ENCODE assay signal across 9 cellular contexts in the genomic region with DNA sequence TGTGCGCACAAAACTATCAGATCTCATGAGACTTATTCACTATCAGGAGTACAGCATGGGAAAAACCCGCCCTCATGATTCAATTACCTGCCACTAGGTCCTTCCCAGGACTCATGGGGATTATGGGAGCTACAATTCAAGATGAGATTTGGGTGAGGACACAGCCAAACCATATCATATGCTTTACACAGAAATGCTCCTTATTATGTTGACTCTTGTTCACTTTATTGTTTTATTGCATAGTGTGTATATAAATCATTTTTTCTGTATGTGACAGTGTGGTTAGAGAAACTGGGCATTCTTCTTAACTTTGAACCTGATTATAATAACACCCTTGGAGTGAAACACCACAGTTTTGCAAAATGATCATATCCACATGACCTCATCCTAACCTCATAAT.
"Had no signal": no experiment of that assay in that cellular context is flagged by ENCODE, and none has a peak within 500 bp of the region (broad histone marks: within the 10 kb centered on the region; RNA-seq: fewer than 3 reads in every experiment).

No MANE protein-coding gene starts in this region.

- H2AFZ ChIP-seq: GM23248 had no signal

- H3K4me1 Mint-ChIP-seq: IgD-negative memory B cell had no signal

- H3K4me3 ChIP-seq: GM23248, HAP-1 had no signal

- H3K4me3 Mint-ChIP-seq: HFFc6 had no signal

- H3K9ac ChIP-seq: GM23248 had no signal

- H3K27ac ChIP-seq: GM23248, HL-60 had no signal

- H3K27ac Mint-ChIP-seq: HFFc6, IgD-negative memory B cell had no signal

- FAIRE-seq: HepG2 had no signal

- DNase-seq: GM23248, GOT3, H7, HFFc6 had no signal

- ATAC-seq: HCT116, HepG2 had no signal

- H3K36me3 ChIP-seq: HAP-1 had no signal

- H3K9me3 ChIP-seq: HAP-1 had no signal
